ENCODE assay signal across 8 cellular contexts in genomic region chr12:110565919-110566871, GRCh38. TPM values are rescaled to one million over a fixed set of nuclear protein-coding genes. Genes with fewer than 3 reads are reported as not detected.
DNase-seq lines count a peak whose midpoint lies in the region; ATAC-seq and TF ChIP-seq lines count a peak whose summit lies in the region.

No MANE protein-coding gene starts in this region.

- H3K36me3 Mint-ChIP-seq in activated CD4-positive, alpha-beta memory T cell treated with anti-CD3 and anti-CD28 coated beads for 36 hours, result peaks cover 13% of the 10 kb centered on the region
- peaks cover 33% of the 10 kb centered on the region for H3K36me3 Mint-ChIP-seq in activated CD4-positive, alpha-beta memory T cell treated with anti-CD3 and anti-CD28 coated beads, Interleukin-2, amount 10 ng/mL, durations not matched to agents 7 days and 5 days (ENCODE audit: low read depth)

- DNase-seq in activated CD4-positive, alpha-beta memory T cell treated with anti-CD3 and anti-CD28 coated beads for 36 hours, result no peak
- no peak for DNase-seq in activated CD4-positive, alpha-beta memory T cell treated with anti-CD3 and anti-CD28 coated beads, Interleukin-2, amount 10 ng/mL, durations not matched to agents 7 days and 5 days
- DNase-seq in SK-N-MC (ENCODE audit: low read depth, low spot score), result no peak
- DNase-seq in right cardiac atrium, result no peak
- no peak for DNase-seq in stomach
- no peak for DNase-seq in H4 (ENCODE audit: low spot score)

- H3K9me3 Mint-ChIP-seq in activated CD4-positive, alpha-beta memory T cell treated with anti-CD3 and anti-CD28 coated beads for 36 hours, result peaks cover 10% of the 10 kb centered on the region
- H3K9me3 Mint-ChIP-seq in activated CD4-positive, alpha-beta memory T cell treated with anti-CD3 and anti-CD28 coated beads, Interleukin-2, amount 10 ng/mL, durations not matched to agents 7 days and 5 days, result peaks cover 14% of the 10 kb centered on the region

- peaks cover 63% of the 10 kb centered on the region for H3K4me1 Mint-ChIP-seq in activated CD4-positive, alpha-beta memory T cell treated with anti-CD3 and anti-CD28 coated beads for 36 hours (ENCODE audit: low read depth)
- H3K4me1 Mint-ChIP-seq in activated CD4-positive, alpha-beta memory T cell treated with anti-CD3 and anti-CD28 coated beads, Interleukin-2, amount 10 ng/mL, durations not matched to agents 7 days and 5 days, result peaks cover 41% of the 10 kb centered on the region

- H3K27ac ChIP-seq in SK-N-MC (peak overlapping the region; percentile 30; the same call in 1 of the 2 replicates), right cardiac atrium (ENCODE audit: low read length) (peak overlapping the region; percentile 36), stomach (peak overlapping the region; percentile 4 to 41 (median 19))

- H3K4me1 ChIP-seq in right cardiac atrium (ENCODE audit: control insufficient read depth, insufficient read depth, low read length) (peaks cover 11% of the 10 kb centered on the region), stomach (peaks cover 30 to 67% (median 51%) of the 10 kb centered on the region in 4 donors)

- no peak for TF ChIP-seq EP300 in stomach (IDR thresholded peaks at IDR 0.05)

- no peak for TF ChIP-seq POLR2A in stomach (IDR thresholded peaks at IDR 0.05)

- WGBS in right cardiac atrium, result 81% methylated on average over 8 of the region's 8 CpGs
- 35 to 62% (median 52%) methylated on average over 5 to 8 of the region's 8 CpGs for WGBS in stomach, 5 donors

- no peaks in the 10 kb centered on the region for H3K27me3 Mint-ChIP-seq in activated CD4-positive, alpha-beta memory T cell treated with anti-CD3 and anti-CD28 coated beads for 36 hours
- H3K27me3 Mint-ChIP-seq in activated CD4-positive, alpha-beta memory T cell treated with anti-CD3 and anti-CD28 coated beads, Interleukin-2, amount 10 ng/mL, durations not matched to agents 7 days and 5 days, result no peaks in the 10 kb centered on the region

- no peak overlapping the region for H3K9ac ChIP-seq in SK-N-MC (ENCODE audit: insufficient read length)

- CTCF ChIA-PET in activated CD4-positive, alpha-beta memory T cell treated with anti-CD3 and anti-CD28 coated beads for 36 hours (lab: Charles Lee), result interaction anchor here (1.4 to 8.7 kb wide), 3 partner anchors 9 to 35 kb away, joined by 3 to 56 read pairs (median 11); no protein-coding TSS in a partner anchor
- CTCF ChIA-PET in activated CD4-positive, alpha-beta memory T cell treated with anti-CD3 and anti-CD28 coated beads, Interleukin-2, amount 10 ng/mL, durations not matched to agents 7 days and 5 days (lab: Charles Lee), result interaction anchor here (1.0 to 1.8 kb wide), 6 partner anchors 9 to 35 kb away, joined by 3 to 7 read pairs (median 5); no protein-coding TSS in a partner anchor

- no peak for TF ChIP-seq CTCF in stomach (IDR thresholded peaks at IDR 0.05)

- ATAC-seq in right cardiac atrium (no peak), HG03432 (IDR thresholded peaks at IDR 0.05; ENCODE audit: unreplicated experiment) (no peak), GM18873 (IDR thresholded peaks at IDR 0.05; ENCODE audit: low FRiP score, unreplicated experiment) (no peak)

- H3K36me3 ChIP-seq in SK-N-MC (ENCODE audit: insufficient read depth, low read length) (no peaks in the 10 kb centered on the region), stomach (no peaks in the 10 kb centered on the region)

- H3K4me3 ChIP-seq in SK-N-MC, result no peak overlapping the region
- no peak overlapping the region for H3K4me3 ChIP-seq in right cardiac atrium (ENCODE audit: low read length)
- no peak overlapping the region for H3K4me3 ChIP-seq in stomach

- intact Hi-C loops in activated CD4-positive, alpha-beta memory T cell treated with anti-CD3 and anti-CD28 coated beads for 36 hours (cut with micrococcal nuclease), result no loop called here
- intact Hi-C loops in right cardiac atrium (cut with DNase I), result no loop called here
- intact Hi-C loops in stomach (cut with DNase I; ENCODE audit: low total_unique reads), result no loop called here

- H3K27me3 ChIP-seq in right cardiac atrium (ENCODE audit: control insufficient read depth, insufficient read depth) (no peaks in the 10 kb centered on the region), stomach (no peaks in the 10 kb centered on the region)

- peak overlapping the region; percentile 42 for H3K27ac Mint-ChIP-seq in activated CD4-positive, alpha-beta memory T cell treated with anti-CD3 and anti-CD28 coated beads for 36 hours
- no peak overlapping the region for H3K27ac Mint-ChIP-seq in activated CD4-positive, alpha-beta memory T cell treated with anti-CD3 and anti-CD28 coated beads, Interleukin-2, amount 10 ng/mL, durations not matched to agents 7 days and 5 days

- POLR2A ChIA-PET in activated CD4-positive, alpha-beta memory T cell treated with anti-CD3 and anti-CD28 coated beads for 36 hours (lab: Charles Lee), result interaction anchor here (1.1 kb wide), 1 partner anchor 13 kb away, joined by 4 read pairs; no protein-coding TSS in a partner anchor
- POLR2A ChIA-PET in activated CD4-positive, alpha-beta memory T cell treated with anti-CD3 and anti-CD28 coated beads, Interleukin-2, amount 10 ng/mL, durations not matched to agents 7 days and 5 days (lab: Charles Lee), result interaction anchor here (1.5 to 4.7 kb wide), 4 partner anchors 9 to 65 kb away, joined by 3 to 33 read pairs (median 10); partner anchors contain the start of genes RAD9B and VPS29

- no peak overlapping the region for H3K4me3 Mint-ChIP-seq in activated CD4-positive, alpha-beta memory T cell treated with anti-CD3 and anti-CD28 coated beads for 36 hours
- H3K4me3 Mint-ChIP-seq in activated CD4-positive, alpha-beta memory T cell treated with anti-CD3 and anti-CD28 coated beads, Interleukin-2, amount 10 ng/mL, durations not matched to agents 7 days and 5 days, result no peak overlapping the region

- H3K9me3 ChIP-seq in SK-N-MC (ENCODE audit: low read depth, low read length), result no peaks in the 10 kb centered on the region
- H3K9me3 ChIP-seq in right cardiac atrium (ENCODE audit: control insufficient read depth, low read length), result no peaks in the 10 kb centered on the region
- peaks cover 0 to 10% (median 4%) of the 10 kb centered on the region in 4 donors for H3K9me3 ChIP-seq in stomach

RNA-seq across cellular contexts. Expression of gene PPTC7, which starts 16.9 kb away (rescaled TPM):
- 10 to 100 TPM; 36.9 to 37.0 TPM for total RNA-seq in activated CD4-positive, alpha-beta memory T cell treated with anti-CD3 and anti-CD28 coated beads for 36 hours
- total RNA-seq in activated CD4-positive, alpha-beta memory T cell treated with anti-CD3 and anti-CD28 coated beads, Interleukin-2, amount 10 ng/mL, durations not matched to agents 7 days and 5 days, result 10 to 100 TPM; 31.5 to 31.8 TPM
- total RNA-seq in right cardiac atrium (10 to 100 TPM; 46.6 to 82.8 (median 56.6) TPM), stomach (10 to 100 TPM; 14.6 to 46.4 (median 31.0) TPM)
- polyA plus RNA-seq in right cardiac atrium (31.5 TPM), stomach (10 to 100 TPM in 1 of 3 donors, 1 to 10 TPM in 2; 8.2 to 10.7 (median 8.3) TPM)
- 3.6 and 3.7 TPM in 2 replicates for total RNA-seq in H4 (2014; rRNA removed; shearing (Covaris generic))

RNA-seq across cellular contexts. Expression of gene TCTN1, which starts 47.7 kb away (rescaled TPM):
- total RNA-seq in activated CD4-positive, alpha-beta memory T cell treated with anti-CD3 and anti-CD28 coated beads for 36 hours, result 1 to 10 TPM; 6.4 to 7.6 TPM
- 1 to 10 TPM; 2.6 to 3.4 TPM for total RNA-seq in activated CD4-positive, alpha-beta memory T cell treated with anti-CD3 and anti-CD28 coated beads, Interleukin-2, amount 10 ng/mL, durations not matched to agents 7 days and 5 days
- 10 to 100 TPM; 37.0 to 47.0 (median 42.4) TPM for total RNA-seq in right cardiac atrium
- 33.7 TPM for polyA plus RNA-seq in right cardiac atrium
- total RNA-seq in stomach, result 10 to 100 TPM in 4 of 5 donors, 1 to 10 TPM in 1; 5.3 to 60.0 (median 17.1) TPM
- 10 to 100 TPM in 2 of 3 donors, 1 to 10 TPM in 1; 8.2 to 19.7 (median 10.1) TPM for polyA plus RNA-seq in stomach
- 50.1 and 62.3 TPM in 2 replicates for total RNA-seq in H4 (2014; rRNA removed; shearing (Covaris generic))
